In the genomic region with DNA sequence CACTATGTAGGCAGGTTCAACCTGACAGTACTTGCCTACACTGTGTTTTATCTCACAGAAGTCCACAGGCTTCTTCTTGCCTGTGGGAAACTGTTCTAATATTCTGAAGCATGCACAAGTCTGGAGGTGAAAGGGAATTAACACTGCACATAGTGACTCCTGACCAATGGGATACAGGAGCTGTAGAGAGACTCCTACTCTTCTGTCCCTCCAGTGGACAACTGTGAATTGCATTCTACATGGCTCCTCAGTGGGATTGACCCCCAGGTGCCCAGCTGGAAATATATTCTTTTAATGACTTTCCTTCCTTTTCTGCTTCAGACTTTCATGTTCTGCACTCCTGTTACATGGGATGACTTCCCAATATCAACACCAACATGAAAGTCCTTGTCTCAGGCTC, we compare ENCODE assay signal across 1 cellular context.
TF ChIP-seq lines count a peak whose summit lies in the region.

No MANE protein-coding gene starts in this region.

TF ChIP-seq in WTC11, 78 proteins besides CTCF, POLR2A, EP300 and RAD21 (continued from another document):
- TF ChIP-seq ATF1 (CRISPR knock-in tag; IDR thresholded peaks at IDR 0.05) = no peak
- no peak for TF ChIP-seq SMAD4 (CRISPR knock-in tag; IDR thresholded peaks at IDR 0.05)
- TF ChIP-seq NFATC4 (CRISPR knock-in tag; IDR thresholded peaks at IDR 0.05) = no peak
- TF ChIP-seq GTF2I (CRISPR knock-in tag; conservative IDR thresholded peaks at IDR 0.05) = no peak
- no peak for TF ChIP-seq ZNF121 (CRISPR knock-in tag; IDR thresholded peaks at IDR 0.05)
- TF ChIP-seq FOXJ3 (CRISPR knock-in tag; IDR thresholded peaks at IDR 0.05; ENCODE audit: borderline replicate concordance) = no peak
- TF ChIP-seq FOXK1 (CRISPR knock-in tag; IDR thresholded peaks at IDR 0.05) = no peak
TF ChIP-seq in WTC11: peak in this region for 0.
